Comparison of ENCODE assay signal across 8 cellular contexts in the genomic region with DNA sequence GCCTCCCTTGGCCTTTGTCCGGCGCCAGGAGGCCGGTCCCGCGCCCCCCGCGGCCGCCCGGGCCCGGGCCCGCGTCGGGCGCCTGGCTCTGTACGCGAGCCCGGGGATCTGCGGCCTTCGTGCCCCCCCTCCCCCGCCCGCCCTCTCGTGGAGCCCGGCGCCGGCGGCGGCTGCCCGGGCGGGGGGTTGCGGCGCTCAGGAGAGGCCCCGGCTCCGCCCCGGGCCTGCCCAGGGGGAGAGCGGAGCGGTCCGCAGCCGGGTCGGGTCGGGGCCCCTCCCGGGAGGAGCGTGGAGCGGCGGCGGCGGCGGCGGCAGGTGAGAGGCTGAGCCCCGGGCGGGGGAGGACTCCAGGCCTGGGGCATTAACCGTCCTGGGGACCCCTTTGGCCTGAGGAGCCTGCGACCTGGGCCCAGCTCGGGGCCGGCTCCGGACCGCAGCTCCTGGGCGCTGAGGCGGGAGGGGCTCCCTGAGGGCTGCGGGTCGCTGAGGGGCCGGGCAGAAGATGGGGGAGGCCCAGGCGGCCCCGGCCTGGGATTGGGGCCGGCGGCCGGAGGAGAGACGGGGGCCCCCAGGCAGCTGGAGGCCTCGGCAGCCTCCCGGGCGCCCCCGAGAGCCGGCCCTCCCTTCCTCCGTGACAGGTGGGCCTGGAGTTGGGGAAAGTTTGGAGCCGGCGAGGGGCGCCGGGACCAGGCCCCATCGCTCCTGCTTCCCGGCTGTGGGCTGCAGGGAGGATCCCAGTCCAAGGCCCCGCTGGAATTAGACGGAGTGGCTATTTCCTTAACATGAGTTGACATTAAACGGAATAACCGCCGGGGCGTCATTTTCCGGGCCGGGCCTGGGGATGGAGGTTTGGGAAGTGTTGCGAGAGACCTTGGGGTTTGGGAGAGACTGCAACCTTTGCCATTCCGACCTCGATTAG. TPM values are rescaled to one million over a fixed set of nuclear protein-coding genes. Genes with fewer than 3 reads are reported as not detected.
DNase-seq lines count a peak whose midpoint lies in the region; ATAC-seq and TF ChIP-seq lines count a peak whose summit lies in the region.
"Not testable (repeated sequence)": the region's sequence is repeated elsewhere in the genome, so short reads cannot be mapped to it uniquely, and the experiment has no call there.

No MANE protein-coding gene starts in this region.

- peak; percentile 47 for DNase-seq in Caki2 (ENCODE audit: low read depth)
- DNase-seq in SW480 (ENCODE audit: low spot score), result peak; percentile 3
- peak; percentile 26 for DNase-seq in fibroblast of villous mesenchyme (ENCODE audit: low read depth)
- peak; percentile 12 for DNase-seq in stimulated activated CD8-positive, alpha-beta memory T cell treated with anti-CD3 and anti-CD28 coated beads, Interleukin-4, amount 100 ng/mL, for 24 hours (ENCODE audit: low read depth)

- H3K27ac Mint-ChIP-seq in activated naive CD4-positive, alpha-beta T cell treated with anti-CD3 and anti-CD28 coated beads, Interleukin-2, amount 50 U/mL, for 24 hours, result peak overlapping the region; percentile 99

- in situ Hi-C loops in Caki2 (cut with HindIII; ENCODE audit: low pct_unique_long_range_greater_than_20kb, low sequenced_read_pairs), result not testable (repeated sequence)

- H3K9ac ChIP-seq in muscle layer of colon (ENCODE audit: low read length), result peak overlapping the region; percentile 84

- peak overlapping the region; percentile 69 for H3K4me3 ChIP-seq in fibroblast of villous mesenchyme (ENCODE audit: low read depth, low read length)
- peak overlapping the region; percentile 43 to 71 for H3K4me3 ChIP-seq in muscle layer of colon (ENCODE audit: low read depth in 1 of 2, low read length in 2 of 2)

- ATAC-seq in GM21526 (IDR thresholded peaks at IDR 0.05; ENCODE audit: low FRiP score, unreplicated experiment) (peak; percentile 42), HG03558 (IDR thresholded peaks at IDR 0.05; ENCODE audit: extremely low read depth, unreplicated experiment) (peak; percentile 29)

- not testable (repeated sequence) for H3K9me3 ChIP-seq in muscle layer of colon (ENCODE audit: low read length)

- H3K27ac ChIP-seq in muscle layer of colon (ENCODE audit: low read depth, low read length), result peak overlapping the region; percentile 72

- H3K27me3 ChIP-seq in muscle layer of colon (ENCODE audit: control insufficient read depth in 1 of 2, insufficient read depth in 2 of 2, low read length in 2 of 2), result not testable (repeated sequence)

- H3K4me1 ChIP-seq in muscle layer of colon (ENCODE audit: insufficient read depth, low read length), result not testable (repeated sequence)

- not testable (repeated sequence) for H3K9me3 Mint-ChIP-seq in activated naive CD4-positive, alpha-beta T cell treated with anti-CD3 and anti-CD28 coated beads, Interleukin-2, amount 50 U/mL, for 24 hours

- not testable (repeated sequence) for TF ChIP-seq CTCF in fibroblast of villous mesenchyme (IDR thresholded peaks at IDR 0.05; ENCODE audit: insufficient read depth, low read depth, low read length)

- peak overlapping the region; percentile 93 for H3K4me3 Mint-ChIP-seq in activated naive CD4-positive, alpha-beta T cell treated with anti-CD3 and anti-CD28 coated beads, Interleukin-2, amount 50 U/mL, for 24 hours

- not testable (repeated sequence) for H3K27me3 Mint-ChIP-seq in activated naive CD4-positive, alpha-beta T cell treated with anti-CD3 and anti-CD28 coated beads, Interleukin-2, amount 50 U/mL, for 24 hours

- H3K36me3 Mint-ChIP-seq in activated naive CD4-positive, alpha-beta T cell treated with anti-CD3 and anti-CD28 coated beads, Interleukin-2, amount 50 U/mL, for 24 hours, result not testable (repeated sequence)

- H3K36me3 ChIP-seq in muscle layer of colon (ENCODE audit: insufficient read depth, low read length), result not testable (repeated sequence)

- H3K4me1 Mint-ChIP-seq in activated naive CD4-positive, alpha-beta T cell treated with anti-CD3 and anti-CD28 coated beads, Interleukin-2, amount 50 U/mL, for 24 hours, result peaks cover 46% of the 10 kb centered on the region

RNA-seq across cellular contexts. Expression of a gene that starts 0.6 kb away (rescaled TPM):
- total RNA-seq in Caki2 (2014; rRNA removed; shearing (Covaris generic); ENCODE audit: low replicate concordance), result 16.8 and 49.4 TPM in 2 replicates
- total RNA-seq in fibroblast of villous mesenchyme, result 49.3 and 60.0 TPM in 2 replicates

RNA-seq across cellular contexts. Expression of a gene that starts 55.5 kb away (rescaled TPM):
- total RNA-seq in Caki2 (2014; rRNA removed; shearing (Covaris generic); ENCODE audit: low replicate concordance), result 16.3 and 31.2 TPM in 2 replicates
- 22.2 and 29.4 TPM in 2 replicates for total RNA-seq in fibroblast of villous mesenchyme

Comparison
In these comparisons a context has a peak if more than half of its experiments do, and no peak if none do; other contexts are left out.
1. Peak in every context shown above with its lines: DNase-seq, ATAC-seq, H3K4me3 ChIP-seq and H3K27ac ChIP-seq.